21 cellular contexts compared by ENCODE assay signal in genomic region chr12:27845187-27845586, GRCh38.
A peak's percentile ranks its signal among the peaks of the same experiment; 100 is the strongest.
DNase-seq lines count a peak whose midpoint lies in the region; ATAC-seq and TF ChIP-seq lines count a peak whose summit lies in the region.
"Had no signal": no experiment of that assay in that cellular context is flagged by ENCODE, and none has a peak within 500 bp of the region (broad histone marks: within the 10 kb centered on the region; RNA-seq: fewer than 3 reads in every experiment).

No MANE protein-coding gene starts in this region.

- H3F3A ChIP-seq in smooth muscle cell (ENCODE audit: low read depth): peaks cover 8% of the 10 kb centered on the region

- DNase-seq in NCI-H82 (lab: John Stamatoyannopoulos, UW): peak; percentile 82
- DNase-seq in smooth muscle cell (lab: John Stamatoyannopoulos, UW; ENCODE audit: unreplicated experiment): no peak
- no peak for DNase-seq in glutamatergic neuron
- no peak for DNase-seq in AG08396 (ENCODE audit: low spot score)
- DNase-seq in activated naive CD8-positive, alpha-beta T cell treated with anti-CD3 and anti-CD28 coated beads for 36 hours: no peak
- DNase-seq: CD4-positive, CD25-positive, alpha-beta regulatory T cell; CD8-positive, alpha-beta T cell; DMS 273 treated with DMSO at 0.1 percent for 48 hours; DMS79; EL; GDM1; GOT3; HFFc6 had no signal

- H3K27ac ChIP-seq in OCI-LY3 (ENCODE audit: low read length) (no peak overlapping the region), VCaP (peak overlapping the region; percentile 52), smooth muscle cell (ENCODE audit: low read depth) (peak overlapping the region; percentile 78)
- H3K27ac ChIP-seq: BLaER1, C4-2B had no signal

- no peak for TF ChIP-seq CTCF in OCI-LY3 (IDR thresholded peaks at IDR 0.05; ENCODE audit: low read depth, low read length)
- no peak for TF ChIP-seq CTCF in VCaP (conservative IDR thresholded peaks at IDR 0.05)
- no peak for TF ChIP-seq CTCF in smooth muscle cell (IDR thresholded peaks at IDR 0.05; ENCODE audit: borderline replicate concordance, insufficient read depth, poor library complexity, severe bottlenecking)
- no peak for TF ChIP-seq CTCF in glutamatergic neuron (IDR thresholded peaks at IDR 0.05; ENCODE audit: partially characterized antibody, unreplicated experiment)

- H3K79me2 ChIP-seq in OCI-LY3 (ENCODE audit: low read length) (no peaks in the 10 kb centered on the region), smooth muscle cell (ENCODE audit: low read depth) (no peaks in the 10 kb centered on the region)

- peak overlapping the region; percentile 63 for H3K4me2 ChIP-seq in OCI-LY3 (ENCODE audit: low read length)
- peak overlapping the region; percentile 77 for H3K4me2 ChIP-seq in smooth muscle cell
- H3K4me2 ChIP-seq: BLaER1 had no signal

- peaks cover 14% of the 10 kb centered on the region for H3K36me3 Mint-ChIP-seq in glutamatergic neuron (ENCODE audit: unreplicated experiment)
- peaks cover 4% of the 10 kb centered on the region for H3K36me3 Mint-ChIP-seq in activated naive CD8-positive, alpha-beta T cell treated with anti-CD3 and anti-CD28 coated beads for 36 hours
- H3K36me3 Mint-ChIP-seq: CD8-positive, alpha-beta T cell had no signal

- H3K27me3 ChIP-seq in OCI-LY3 (ENCODE audit: low read depth, low read length): no peaks in the 10 kb centered on the region
- H3K27me3 ChIP-seq in smooth muscle cell (ENCODE audit: low read depth): no peaks in the 10 kb centered on the region
- H3K27me3 ChIP-seq: BLaER1 had no signal

- H3K9ac ChIP-seq in OCI-LY3 (ENCODE audit: low read length) (no peak overlapping the region), smooth muscle cell (ENCODE audit: low read depth) (no peak overlapping the region)
- H3K9ac ChIP-seq: BLaER1 had no signal

- 47% methylated on average over 2 of the region's 2 CpGs for WGBS in smooth muscle cell (ENCODE audit: low lambda C conversion rate)

- H4K20me1 ChIP-seq in OCI-LY3 (ENCODE audit: insufficient read depth, low read length): no peaks in the 10 kb centered on the region
- H4K20me1 ChIP-seq in smooth muscle cell (ENCODE audit: low read depth): no peaks in the 10 kb centered on the region
- H4K20me1 ChIP-seq: BLaER1 had no signal

- H3K36me3 ChIP-seq in OCI-LY3 (replicated peaks; ENCODE audit: low read depth, low read length): no peaks in the 10 kb centered on the region
- H3K36me3 ChIP-seq in smooth muscle cell (ENCODE audit: low read depth): no peaks in the 10 kb centered on the region
- H3K36me3 ChIP-seq: BLaER1, HAP-1 had no signal

- H3K4me1 Mint-ChIP-seq in glutamatergic neuron (ENCODE audit: low read depth, unreplicated experiment): peaks cover 6% of the 10 kb centered on the region
- no peaks in the 10 kb centered on the region for H3K4me1 Mint-ChIP-seq in activated naive CD8-positive, alpha-beta T cell treated with anti-CD3 and anti-CD28 coated beads for 36 hours
- H3K4me1 Mint-ChIP-seq: B cell had no signal

- peaks cover 3% of the 10 kb centered on the region for H3K27me3 Mint-ChIP-seq in glutamatergic neuron (ENCODE audit: unreplicated experiment)
- peaks cover 26% of the 10 kb centered on the region for H3K27me3 Mint-ChIP-seq in activated naive CD8-positive, alpha-beta T cell treated with anti-CD3 and anti-CD28 coated beads for 36 hours

- no peak overlapping the region for H3K27ac Mint-ChIP-seq in glutamatergic neuron (ENCODE audit: unreplicated experiment)
- H3K27ac Mint-ChIP-seq in activated naive CD8-positive, alpha-beta T cell treated with anti-CD3 and anti-CD28 coated beads for 36 hours: no peak overlapping the region
- H3K27ac Mint-ChIP-seq: B cell; CD8-positive, alpha-beta T cell; HFFc6 had no signal

- H3K4me3 ChIP-seq in OCI-LY3 (ENCODE audit: low read length): no peak overlapping the region; the same call in 1 of the 2 replicates
- no peak overlapping the region for H3K4me3 ChIP-seq in smooth muscle cell
- H3K4me3 ChIP-seq: BLaER1, GM12878, HAP-1 had no signal

- no peaks in the 10 kb centered on the region for H3K9me3 ChIP-seq in OCI-LY3 (ENCODE audit: insufficient read depth, low read length)
- no peaks in the 10 kb centered on the region for H3K9me3 ChIP-seq in smooth muscle cell (replicated peaks; ENCODE audit: low read depth)
- H3K9me3 ChIP-seq: HAP-1 had no signal

- H3K4me3 Mint-ChIP-seq in glutamatergic neuron (ENCODE audit: unreplicated experiment): no peak overlapping the region
- H3K4me3 Mint-ChIP-seq in activated naive CD8-positive, alpha-beta T cell treated with anti-CD3 and anti-CD28 coated beads for 36 hours: no peak overlapping the region
- H3K4me3 Mint-ChIP-seq: B cell; CD4-positive, CD25-positive, alpha-beta regulatory T cell; CD8-positive, alpha-beta T cell; HFFc6 had no signal

- H3K9me3 Mint-ChIP-seq in glutamatergic neuron (ENCODE audit: unreplicated experiment): no peaks in the 10 kb centered on the region
- peaks cover 10% of the 10 kb centered on the region for H3K9me3 Mint-ChIP-seq in activated naive CD8-positive, alpha-beta T cell treated with anti-CD3 and anti-CD28 coated beads for 36 hours

- ATAC-seq in HG03196 (IDR thresholded peaks at IDR 0.05; ENCODE audit: unreplicated experiment): no peak
- ATAC-seq: CD8-positive, alpha-beta T cell; GM12878 had no signal

- peaks cover 31% of the 10 kb centered on the region for H3K4me1 ChIP-seq in OCI-LY3 (ENCODE audit: low read length)
- H3K4me1 ChIP-seq in smooth muscle cell (ENCODE audit: low read depth): peaks cover 8% of the 10 kb centered on the region
- H3K4me1 ChIP-seq: BLaER1, HAP-1 had no signal

- H2AFZ ChIP-seq in OCI-LY3 (ENCODE audit: low read depth, low read length) (no peak overlapping the region), smooth muscle cell (ENCODE audit: low read depth) (no peak overlapping the region)
